In the genomic region with DNA sequence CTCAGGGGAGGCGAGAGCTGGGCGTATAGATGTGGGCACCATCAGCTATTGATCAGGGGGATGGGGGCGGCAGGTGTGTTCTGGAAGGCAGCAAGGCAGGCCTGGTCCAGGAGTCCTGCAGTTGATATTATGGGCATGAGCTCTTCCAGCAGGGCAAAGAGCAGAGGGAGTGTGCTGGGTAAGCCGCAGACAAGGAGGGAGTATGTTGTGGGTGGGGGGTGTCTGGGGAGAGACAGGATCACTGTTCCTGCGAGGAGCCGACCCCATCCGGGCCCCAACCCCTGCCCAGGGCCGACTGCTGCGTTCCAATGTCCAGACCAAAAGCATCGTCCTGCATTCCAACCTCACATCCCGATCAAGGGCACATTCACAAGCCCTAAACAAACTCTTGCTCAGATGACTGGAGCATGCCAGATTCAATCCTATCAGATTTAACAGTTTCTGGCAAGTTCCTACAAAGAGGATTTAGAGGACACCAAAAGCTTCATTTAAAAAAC, we compare ENCODE assay signal across 9 cellular contexts. TPM values are rescaled to one million over a fixed set of nuclear protein-coding genes. Genes with fewer than 3 reads are reported as not detected.
DNase-seq lines count a peak whose midpoint lies in the region; ATAC-seq and TF ChIP-seq lines count a peak whose summit lies in the region.
"Had no signal": no experiment of that assay in that cellular context is flagged by ENCODE, and none has a peak within 500 bp of the region (broad histone marks: within the 10 kb centered on the region; RNA-seq: fewer than 3 reads in every experiment).

No MANE protein-coding gene starts in this region.

- peaks cover 40% of the 10 kb centered on the region for H3K4me1 ChIP-seq in HEK293 (ENCODE audit: control insufficient read depth, insufficient read depth, low read length)
- H3K4me1 ChIP-seq in esophagus muscularis mucosa, result peaks cover 84 to 99% (median 96%) of the 10 kb centered on the region in 4 donors
- peaks cover 64% of the 10 kb centered on the region for H3K4me1 ChIP-seq in rectal smooth muscle tissue (ENCODE audit: control insufficient read depth, insufficient read depth, low read length)

- H3K4me3 ChIP-seq in HEK293 (ENCODE audit: low read depth, low read length) (peak overlapping the region; percentile 25; the same call in 1 of the 2 replicates), esophagus muscularis mucosa (peak overlapping the region; percentile 33 to 54 (median 42)), rectal smooth muscle tissue (ENCODE audit: low read length) (peak overlapping the region; percentile 49)

- POLR2A ChIA-PET in HEK293 (lab: Yijun Ruan, JAX), result interaction anchor here (0.8 to 1.8 kb wide), 9 partner anchors 8 to 37 kb away, joined by 3 to 9 read pairs (median 4); a partner anchor contains a TSS

- DNase-seq in esophagus muscularis mucosa (ENCODE audit: extremely low spot score), result no peak
- no peak for DNase-seq in KG1 (lab: John Stamatoyannopoulos, UW)
- DNase-seq: activated CD8-positive, alpha-beta T cell treated with anti-CD3 and anti-CD28 coated beads, Interleukin-2, amount 10 ng/mL, durations not matched to agents 7 days and 5 days; DMS153; NCI-H1105 had no signal

- TF ChIP-seq CTCF in HEK293 (tag by site-specific recombination; IDR thresholded peaks at IDR 0.05) (no peak), esophagus muscularis mucosa (IDR thresholded peaks at IDR 0.05) (no peak)

- H3K36me3 ChIP-seq in HEK293 (ENCODE audit: control insufficient read depth in 2 of 2, insufficient read depth in 1 of 2, low read length in 2 of 2), result peaks cover under 1 to 8% of the 10 kb centered on the region in 2 experiments; a peak in 2 of 3 replicates
- peaks cover 0 to 4% (median 0%) of the 10 kb centered on the region in 4 donors for H3K36me3 ChIP-seq in esophagus muscularis mucosa
- no peaks in the 10 kb centered on the region for H3K36me3 ChIP-seq in rectal smooth muscle tissue (ENCODE audit: control insufficient read depth, insufficient read depth, low read length)

- intact Hi-C loops in esophagus muscularis mucosa (cut with DNase I), result no loop called here

- H3K9ac ChIP-seq in rectal smooth muscle tissue (ENCODE audit: low read length), result no peak overlapping the region

- H3K27me3 ChIP-seq in esophagus muscularis mucosa (no peaks in the 10 kb centered on the region), rectal smooth muscle tissue (ENCODE audit: control insufficient read depth, insufficient read depth, low read length) (no peaks in the 10 kb centered on the region)

- CTCF ChIA-PET in HEK293 (lab: Yijun Ruan, JAX), result interaction anchor here (0.6 to 5.1 kb wide), 8 partner anchors 10 to 281 kb away, joined by 3 to 38 read pairs (median 4); no protein-coding TSS in a partner anchor

- H3K9me3 ChIP-seq in HEK293 (ENCODE audit: control insufficient read depth, insufficient read depth, low read depth, low read length), result no peaks in the 10 kb centered on the region
- no peaks in the 10 kb centered on the region for H3K9me3 ChIP-seq in esophagus muscularis mucosa

- no peak for ATAC-seq in GM21737 (IDR thresholded peaks at IDR 0.05; ENCODE audit: unreplicated experiment)
- ATAC-seq in activated CD4-positive, CD25-positive, alpha-beta regulatory T cell treated with anti-CD3 and anti-CD28 coated beads, Interleukin-2, amount 50 U/mL, for 24 hours, result no peak
- ATAC-seq: activated CD8-positive, alpha-beta T cell treated with anti-CD3 and anti-CD28 coated beads, Interleukin-2, amount 10 ng/mL, durations not matched to agents 7 days and 5 days had no signal

- peak overlapping the region; percentile 56 for H3K27ac ChIP-seq in HEK293 (ENCODE audit: extremely low read depth, low read depth, low read length)
- H3K27ac ChIP-seq in esophagus muscularis mucosa (replicated peaks in 1 of 4), result peak overlapping the region; percentile 89 to 96 (median 93)
- peak overlapping the region; percentile 98 for H3K27ac ChIP-seq in rectal smooth muscle tissue (ENCODE audit: low read depth, low read length)

- WGBS in esophagus muscularis mucosa, result 32% methylated on average over 9 of the region's 11 CpGs

- TF ChIP-seq EP300 in esophagus muscularis mucosa (IDR thresholded peaks at IDR 0.05), result no peak

- TF ChIP-seq POLR2A in esophagus muscularis mucosa (IDR thresholded peaks at IDR 0.05; ENCODE audit: low read depth), result no peak

TF ChIP-seq in HEK293, 187 proteins besides CTCF, POLR2A, EP300 and RAD21:
- TF ChIP-seq ZSCAN16 (tag by site-specific recombination; IDR thresholded peaks at IDR 0.05), result no peak
- no peak for TF ChIP-seq ZNF664 (tag by site-specific recombination; IDR thresholded peaks at IDR 0.05)
- peak; percentile 1; the same call in 1 of the 2 replicates for TF ChIP-seq ZNF133 (tag by site-specific recombination; IDR thresholded peaks at IDR 0.05)
- no peak for TF ChIP-seq FEZF1 (tag by site-specific recombination; IDR thresholded peaks at IDR 0.05)
- 0 out of 2 replicates have a peak, but pooled peaks have one; percentile 13 for TF ChIP-seq WT1 (tag by site-specific recombination; IDR thresholded peaks at IDR 0.05)
- no peak for TF ChIP-seq ZBTB21 (tag by site-specific recombination; IDR thresholded peaks at IDR 0.05)
- TF ChIP-seq ZBTB17 (tag by site-specific recombination; IDR thresholded peaks at IDR 0.05), result no peak
- TF ChIP-seq ZNF600 (tag by site-specific recombination; IDR thresholded peaks at IDR 0.05), result peak; percentile 74; the same call in 1 of the 2 replicates
- TF ChIP-seq EGR2 (tag by site-specific recombination; IDR thresholded peaks at IDR 0.05; ENCODE audit: low read depth), result peak; percentile 8; the same call in 1 of the 2 replicates
- no peak for TF ChIP-seq ZBTB7A (tag by site-specific recombination; IDR thresholded peaks at IDR 0.05; ENCODE audit: low read depth)
- no peak for TF ChIP-seq ZNF792 (tag by site-specific recombination; IDR thresholded peaks at IDR 0.05)
- no peak for TF ChIP-seq ZNF785 (tag by site-specific recombination; IDR thresholded peaks at IDR 0.05)
- TF ChIP-seq HOXD13 (CRISPR knock-in tag; IDR thresholded peaks at IDR 0.05; ENCODE audit: borderline replicate concordance), result no peak

RNA-seq across cellular contexts. Expression of a gene that starts 9.2 kb away (rescaled TPM):
- 100 to 1,000 TPM; 405 to 422 (median 411) TPM for total RNA-seq in esophagus muscularis mucosa

RNA-seq across cellular contexts. Expression of a gene that starts 24.9 kb away (rescaled TPM):
- total RNA-seq in esophagus muscularis mucosa, result 10 to 100 TPM; 29.5 to 54.5 (median 49.5) TPM

RNA-seq across cellular contexts. Expression of a gene that starts 25.1 kb away (rescaled TPM):
- 10 to 100 TPM; 18.3 to 29.7 (median 23.0) TPM for total RNA-seq in esophagus muscularis mucosa

RNA-seq across cellular contexts. Expression of a gene that starts 35.6 kb away (rescaled TPM):
- 100 to 1,000 TPM; 133 to 173 (median 157) TPM for total RNA-seq in esophagus muscularis mucosa

RNA-seq across cellular contexts. Expression of a gene that starts 36.4 kb away (rescaled TPM):
- 10 to 100 TPM; 17.1 to 22.4 (median 18.8) TPM for total RNA-seq in esophagus muscularis mucosa
